In the genomic region with DNA sequence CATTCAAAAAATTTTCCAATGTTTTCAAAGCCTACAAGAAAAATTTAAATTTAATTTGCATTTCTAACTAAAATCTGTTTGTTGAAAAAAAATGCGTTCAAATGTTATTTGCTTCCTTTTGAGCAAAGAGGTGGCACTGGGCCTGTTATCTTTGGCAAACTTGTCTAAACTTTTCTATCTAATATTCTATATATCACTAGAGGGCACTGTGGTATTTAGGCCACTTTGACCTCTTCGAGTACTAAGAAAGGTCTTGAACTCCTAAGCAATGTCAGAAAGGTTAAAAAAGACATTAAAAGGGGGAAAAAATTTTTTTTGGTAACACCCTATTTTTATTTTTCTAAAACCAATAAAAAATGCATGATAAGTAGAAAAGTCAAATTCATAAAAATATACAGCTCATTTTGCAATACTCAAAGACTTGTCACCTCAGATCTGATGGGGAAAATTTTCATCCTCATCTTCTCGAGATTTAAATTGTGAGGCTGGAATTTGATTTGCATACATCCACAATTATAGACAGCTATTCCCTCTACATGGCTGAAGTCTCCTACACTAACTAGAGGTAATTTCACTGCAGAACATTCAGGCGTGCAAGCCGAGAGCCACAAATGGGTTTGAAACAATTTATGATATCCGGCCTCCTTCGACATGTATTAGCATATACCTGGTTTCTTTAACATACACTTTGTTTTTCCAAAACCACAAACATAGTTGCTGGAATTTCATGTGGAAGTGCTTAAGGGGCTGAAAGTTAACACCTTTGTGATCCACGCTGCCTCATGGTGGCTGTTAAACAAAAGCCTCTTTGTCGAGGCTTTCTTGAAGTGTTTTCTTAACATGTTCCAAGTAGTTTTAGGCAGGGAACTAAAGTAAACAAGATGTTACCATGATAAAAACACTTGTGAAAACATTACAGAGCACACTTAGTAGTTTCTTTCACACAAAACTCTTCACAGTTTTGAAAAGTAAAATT, we compare ENCODE assay signal across 9 cellular contexts.
DNase-seq lines count a peak whose midpoint lies in the region; ATAC-seq and TF ChIP-seq lines count a peak whose summit lies in the region.
"Had no signal": no experiment of that assay in that cellular context is flagged by ENCODE, and none has a peak within 500 bp of the region (broad histone marks: within the 10 kb centered on the region; RNA-seq: fewer than 3 reads in every experiment).

No MANE protein-coding gene starts in this region.

- H3F3A ChIP-seq in SU-DHL-6 (ENCODE audit: insufficient read depth): no peaks in the 10 kb centered on the region

- peak overlapping the region; percentile 87 for H3K27ac ChIP-seq in HUES48 (ENCODE audit: low read depth, low read length)
- H3K27ac ChIP-seq in SU-DHL-6 (ENCODE audit: low read depth, low read length): no peak overlapping the region
- H3K27ac ChIP-seq in foreskin keratinocyte: peak overlapping the region; percentile 16
- peak overlapping the region; percentile 68 for H3K27ac ChIP-seq in psoas muscle
- H3K27ac ChIP-seq: BLaER1 had no signal

- WGBS in psoas muscle, 3 donors: 53 to 62% (median 57%) methylated on average over 9 of the region's 9 CpGs

- no peaks in the 10 kb centered on the region for H3K36me3 ChIP-seq in HUES48 (ENCODE audit: control insufficient read depth, insufficient read depth, low read length)
- H3K36me3 ChIP-seq in SU-DHL-6 (ENCODE audit: low read length): peaks cover 5% of the 10 kb centered on the region; the same call in 1 of the 2 replicates
- H3K36me3 ChIP-seq in psoas muscle (ENCODE audit: insufficient read depth in 1 of 2, low read depth in 1 of 2): no peaks in the 10 kb centered on the region
- H3K36me3 ChIP-seq: BLaER1 had no signal

- TF ChIP-seq CTCF in SU-DHL-6 (IDR thresholded peaks at IDR 0.05; ENCODE audit: insufficient read depth, low read length, poor library complexity, severe bottlenecking): peak; percentile 46
- peak; percentile 75 for TF ChIP-seq CTCF in foreskin keratinocyte (conservative IDR thresholded peaks at IDR 0.05)
- TF ChIP-seq CTCF in psoas muscle (IDR thresholded peaks at IDR 0.05): peak; percentile 52

- H3K9me2 ChIP-seq in SU-DHL-6 (replicated peaks; ENCODE audit: insufficient read depth, low read length): no peaks in the 10 kb centered on the region

- DNase-seq in DMS53 (lab: John Stamatoyannopoulos, UW): peak; percentile 33
- DNase-seq in DMS53 treated with DMSO at 0.1 percent for 48 hours (lab: John Stamatoyannopoulos, UW; ENCODE audit: unreplicated experiment): no peak
- peak; percentile 83 to 89 for DNase-seq in foreskin keratinocyte
- no peak for DNase-seq in psoas muscle
- no peak for DNase-seq in activated gamma-delta T cell (lab: John Stamatoyannopoulos, UW)

- peak; percentile 63 for ATAC-seq in foreskin keratinocyte
- ATAC-seq in psoas muscle: peak in 3 of 4 donors; percentile 60 to 82 (median 76)
- ATAC-seq in HG02938 (IDR thresholded peaks at IDR 0.05; ENCODE audit: unreplicated experiment): no peak

- H3K4me3 ChIP-seq in HUES48 (ENCODE audit: low read depth, low read length) (no peak overlapping the region), SU-DHL-6 (ENCODE audit: insufficient read depth, low read length, poor library complexity, severe bottlenecking) (no peak overlapping the region), psoas muscle (no peak overlapping the region)
- H3K4me3 ChIP-seq: BLaER1 had no signal

- intact Hi-C loops in psoas muscle (cut with DNase I): loop anchor here (1.0 to 10.0 kb wide), 6 partner anchors 55 to 580 kb away; no protein-coding TSS in a partner anchor

- H3K4me1 ChIP-seq in HUES48 (ENCODE audit: control insufficient read depth, insufficient read depth, low read length): peaks cover 21% of the 10 kb centered on the region
- peaks cover 31% of the 10 kb centered on the region for H3K4me1 ChIP-seq in foreskin keratinocyte
- peaks cover 32% of the 10 kb centered on the region for H3K4me1 ChIP-seq in psoas muscle

- H4K20me1 ChIP-seq in SU-DHL-6 (ENCODE audit: low read depth, low read length): no peaks in the 10 kb centered on the region
- H4K20me1 ChIP-seq: BLaER1 had no signal

- H2AFZ ChIP-seq in SU-DHL-6 (ENCODE audit: low read depth, low read length, severe bottlenecking): no peak overlapping the region

- H3K79me2 ChIP-seq in SU-DHL-6 (ENCODE audit: insufficient read depth, low read length): no peaks in the 10 kb centered on the region

- peaks cover 3% of the 10 kb centered on the region; the same call in 1 of the 2 replicates for H3K27me3 ChIP-seq in HUES48 (ENCODE audit: control insufficient read depth, insufficient read depth, low read length)
- no peaks in the 10 kb centered on the region for H3K27me3 ChIP-seq in SU-DHL-6 (ENCODE audit: low read length)
- no peaks in the 10 kb centered on the region for H3K27me3 ChIP-seq in foreskin keratinocyte
- no peaks in the 10 kb centered on the region for H3K27me3 ChIP-seq in psoas muscle (ENCODE audit: insufficient read depth in 3 of 3, low read length in 2 of 3)
- H3K27me3 ChIP-seq: BLaER1 had no signal

- H3K9ac ChIP-seq in HUES48 (ENCODE audit: low read depth, low read length) (no peak overlapping the region), SU-DHL-6 (ENCODE audit: low read length) (no peak overlapping the region)
- H3K9ac ChIP-seq: BLaER1 had no signal

- no peaks in the 10 kb centered on the region for H3K9me3 ChIP-seq in HUES48 (ENCODE audit: control insufficient read depth, insufficient read depth, low read length)
- no peaks in the 10 kb centered on the region for H3K9me3 ChIP-seq in SU-DHL-6 (ENCODE audit: insufficient read depth, low read length)
- H3K9me3 ChIP-seq in psoas muscle: no peaks in the 10 kb centered on the region
- H3K9me3 ChIP-seq: BLaER1 had no signal

- no peak overlapping the region for H3K4me2 ChIP-seq in SU-DHL-6 (ENCODE audit: low read depth, low read length, poor library complexity, severe bottlenecking)
- H3K4me2 ChIP-seq: BLaER1 had no signal

Comparison
In these comparisons a context has a peak if more than half of its experiments do, and no peak if none do; other contexts are left out.
1. DNase-seq: peak in DMS53 (single experiment) and foreskin keratinocyte (2 of 2); none in DMS53 treated with DMSO at 0.1 percent for 48 hours (single experiment), psoas muscle (0 of 2) and activated gamma-delta T cell (single experiment).
2. Peak in every context shown above with its lines, with median percentiles within 50 percentile points of each other: CTCF ChIP-seq.